Comparison of ENCODE assay signal across 8 cellular contexts in the genomic region with DNA sequence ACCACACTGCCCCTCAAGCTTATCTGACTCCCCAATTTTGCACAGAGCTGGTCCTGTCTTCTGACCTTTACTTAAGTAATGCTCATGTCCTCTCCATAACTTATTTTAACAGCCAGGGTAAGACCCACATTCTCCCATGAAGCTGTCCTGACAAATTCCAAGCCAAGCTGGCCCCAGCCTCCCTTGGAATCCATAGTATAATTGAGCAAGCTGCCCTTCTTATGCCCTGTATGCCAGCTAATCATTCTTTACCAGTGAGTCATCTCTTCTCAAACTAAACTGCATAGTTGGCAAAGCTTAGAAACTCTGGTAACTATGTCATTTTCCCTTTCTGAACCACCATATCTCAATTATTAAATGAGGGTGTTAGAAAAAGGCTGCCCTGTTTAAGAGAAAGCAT.
DNase-seq lines count a peak whose midpoint lies in the region; ATAC-seq and TF ChIP-seq lines count a peak whose summit lies in the region.

No MANE protein-coding gene starts in this region.

- H4K20me1 ChIP-seq in GM23248 (ENCODE audit: insufficient read depth): no peaks in the 10 kb centered on the region

- no peak for ATAC-seq in HG03457 (IDR thresholded peaks at IDR 0.05; ENCODE audit: unreplicated experiment)

- H3K36me3 ChIP-seq in GM23248 (ENCODE audit: low read depth): no peaks in the 10 kb centered on the region

- no peak for TF ChIP-seq CTCF in foreskin fibroblast (IDR thresholded peaks at IDR 0.05; ENCODE audit: low read depth, low read length)

- no peaks in the 10 kb centered on the region for H3K9me2 ChIP-seq in GM23248 (ENCODE audit: insufficient read depth)

- peaks cover 32% of the 10 kb centered on the region for H3K4me1 ChIP-seq in GM23248 (ENCODE audit: insufficient read depth)

- H3K79me2 ChIP-seq in GM23248 (ENCODE audit: insufficient read depth): no peaks in the 10 kb centered on the region

- in situ Hi-C loops in GM23248 (cut with MboI): no loop called here

- H3K27me3 ChIP-seq in GM23248 (replicated peaks; ENCODE audit: insufficient read depth): no peaks in the 10 kb centered on the region

- H3K9me3 ChIP-seq in GM23248 (ENCODE audit: low read depth): no peaks in the 10 kb centered on the region

- peaks cover 17% of the 10 kb centered on the region; the same call in 1 of the 2 replicates for H3F3A ChIP-seq in GM23248 (ENCODE audit: insufficient read depth)

- H3K27ac ChIP-seq in GM23248 (no peak overlapping the region), substantia nigra (ENCODE audit: low read depth, low read length, poor library complexity, severe bottlenecking) (no peak overlapping the region)

- H3K9ac ChIP-seq in GM23248: no peak overlapping the region

- no peak overlapping the region for H3K4me3 ChIP-seq in GM23248
- H3K4me3 ChIP-seq in foreskin fibroblast (ENCODE audit: low read depth in 1 of 2, low read length in 2 of 2): no peak overlapping the region

- no peak overlapping the region for H2AFZ ChIP-seq in GM23248

- H3K4me2 ChIP-seq in GM23248 (ENCODE audit: unreplicated experiment): peak overlapping the region; percentile 34

- DNase-seq in GM23248: peak; percentile 84
- peak; percentile 38 for DNase-seq in T1000 (lab: John Stamatoyannopoulos, UW)
- DNase-seq in foreskin fibroblast: peak; percentile 76 to 86
- DNase-seq in renal cortical epithelial cell (ENCODE audit: low read depth): peak; percentile 99
- DNase-seq in activated T-cell treated with anti-CD3 and anti-CD28 coated beads, Interleukin-2, amount 50 U/mL, for 1 hour: no peak
- DNase-seq in activated naive CD4-positive, alpha-beta T cell treated with anti-CD3 and anti-CD28 coated beads, Interleukin-2, amount 50 U/mL, for 16 hours: no peak
- no peak for DNase-seq in substantia nigra (lab: John Stamatoyannopoulos, UW)

Comparison
In these comparisons a context has a peak if more than half of its experiments do, and no peak if none do; other contexts are left out.
1. DNase-seq: peak in GM23248 (single experiment), T1000 (single experiment), foreskin fibroblast (2 of 2) and renal cortical epithelial cell (single experiment); none in activated T-cell treated with anti-CD3 and anti-CD28 coated beads, Interleukin-2, amount 50 U/mL, for 1 hour (single experiment), activated naive CD4-positive, alpha-beta T cell treated with anti-CD3 and anti-CD28 coated beads, Interleukin-2, amount 50 U/mL, for 16 hours (single experiment) and substantia nigra (0 of 49).